12 cellular contexts compared by ENCODE assay signal in genomic region chr2:239440511-239440959, GRCh38. TPM values are rescaled to one million over a fixed set of nuclear protein-coding genes. Genes with fewer than 3 reads are reported as not detected.
DNase-seq lines count a peak whose midpoint lies in the region; ATAC-seq and TF ChIP-seq lines count a peak whose summit lies in the region.
"Had no signal": no experiment of that assay in that cellular context is flagged by ENCODE, and none has a peak within 500 bp of the region (broad histone marks: within the 10 kb centered on the region; RNA-seq: fewer than 3 reads in every experiment).

No MANE protein-coding gene starts in this region.

- no peaks in the 10 kb centered on the region for H3K36me3 Mint-ChIP-seq in activated naive CD4-positive, alpha-beta T cell treated with anti-CD3 and anti-CD28 coated beads, Interleukin-2, amount 50 U/mL, for 24 hours
- no peaks in the 10 kb centered on the region for H3K36me3 Mint-ChIP-seq in chondrocyte (ENCODE audit: low read depth)

- no peak for ATAC-seq in HG03139 (IDR thresholded peaks at IDR 0.05; ENCODE audit: unreplicated experiment)
- ATAC-seq: pancreas had no signal

- peaks cover 20% of the 10 kb centered on the region for H3K4me1 Mint-ChIP-seq in activated naive CD4-positive, alpha-beta T cell treated with anti-CD3 and anti-CD28 coated beads, Interleukin-2, amount 50 U/mL, for 24 hours
- peaks cover 20% of the 10 kb centered on the region for H3K4me1 Mint-ChIP-seq in chondrocyte (ENCODE audit: low read depth)

- no peak for DNase-seq in activated naive CD4-positive, alpha-beta T cell (lab: John Stamatoyannopoulos, UW)
- DNase-seq in chondrocyte (ENCODE audit: low spot score): no peak
- DNase-seq in medulla oblongata (ENCODE audit: extremely low spot score): peak; percentile 93
- DNase-seq in OCI-M1 (lab: John Stamatoyannopoulos, UW): no peak
- no peak for DNase-seq in DMS53 (lab: John Stamatoyannopoulos, UW)
- DNase-seq: ACHN, NCI-H1694 had no signal

- H3K9me3 Mint-ChIP-seq in activated naive CD4-positive, alpha-beta T cell treated with anti-CD3 and anti-CD28 coated beads, Interleukin-2, amount 50 U/mL, for 24 hours: no peaks in the 10 kb centered on the region
- peaks cover 3% of the 10 kb centered on the region for H3K9me3 Mint-ChIP-seq in chondrocyte (ENCODE audit: low read depth)
- H3K9me3 Mint-ChIP-seq: T-helper 1 cell treated with Interleukin-12 subunit alpha and Interleukin-12 subunit beta and Interleukin-4 antibody, amounts not matched to agents 30 μg/mL and 1 μg/mL, for 36 hours had no signal

- H3K27me3 ChIP-seq in thymus (ENCODE audit: control insufficient read depth, insufficient read depth): no peaks in the 10 kb centered on the region

- no peak overlapping the region for H3K27ac ChIP-seq in thymus (ENCODE audit: low read depth)
- H3K27ac ChIP-seq: pancreas had no signal

- H3K4me1 ChIP-seq in thymus (ENCODE audit: control insufficient read depth, insufficient read depth, low read length): peaks cover 30% of the 10 kb centered on the region
- H3K4me1 ChIP-seq: pancreas had no signal

- no peak for TF ChIP-seq CTCF in chondrocyte (IDR thresholded peaks at IDR 0.05)

- WGBS in thymus: 48% methylated on average over 18 of the region's 18 CpGs

- peak overlapping the region; percentile 41 for H3K4me3 ChIP-seq in thymus (ENCODE audit: low read length)
- H3K4me3 ChIP-seq: pancreas had no signal

- H3K4me3 Mint-ChIP-seq in activated naive CD4-positive, alpha-beta T cell treated with anti-CD3 and anti-CD28 coated beads, Interleukin-2, amount 50 U/mL, for 24 hours: peak overlapping the region; percentile 80
- peak overlapping the region; percentile 65 for H3K4me3 Mint-ChIP-seq in chondrocyte (ENCODE audit: unreplicated experiment)
- H3K4me3 Mint-ChIP-seq: T-helper 1 cell treated with Interleukin-12 subunit alpha and Interleukin-12 subunit beta and Interleukin-4 antibody, amounts not matched to agents 30 μg/mL and 1 μg/mL, for 36 hours had no signal

- no peaks in the 10 kb centered on the region for H3K9me3 ChIP-seq in thymus (ENCODE audit: control insufficient read depth)
- H3K9me3 ChIP-seq: pancreas had no signal

- H3K36me3 ChIP-seq in thymus (ENCODE audit: control insufficient read depth, insufficient read depth): no peaks in the 10 kb centered on the region
- H3K36me3 ChIP-seq: pancreas had no signal

- H3K27me3 Mint-ChIP-seq in activated naive CD4-positive, alpha-beta T cell treated with anti-CD3 and anti-CD28 coated beads, Interleukin-2, amount 50 U/mL, for 24 hours: peaks cover 10% of the 10 kb centered on the region
- H3K27me3 Mint-ChIP-seq in chondrocyte (ENCODE audit: low read depth): peaks cover 28% of the 10 kb centered on the region

- H3K27ac Mint-ChIP-seq in activated naive CD4-positive, alpha-beta T cell treated with anti-CD3 and anti-CD28 coated beads, Interleukin-2, amount 50 U/mL, for 24 hours: no peak overlapping the region
- H3K27ac Mint-ChIP-seq in chondrocyte (ENCODE audit: unreplicated experiment): no peak overlapping the region
- H3K27ac Mint-ChIP-seq: T-helper 1 cell treated with Interleukin-12 subunit alpha and Interleukin-12 subunit beta and Interleukin-4 antibody, amounts not matched to agents 30 μg/mL and 1 μg/mL, for 36 hours had no signal

RNA-seq across cellular contexts. Expression of gene HDAC4, which starts 39.7 kb away (rescaled TPM):
- total RNA-seq in chondrocyte: 16.4 to 27.0 TPM (median 22.3 TPM) in 3 replicates
- 7.8 TPM for polyA plus RNA-seq in thymus
